8 cellular contexts compared by ENCODE assay signal in the genomic region with DNA sequence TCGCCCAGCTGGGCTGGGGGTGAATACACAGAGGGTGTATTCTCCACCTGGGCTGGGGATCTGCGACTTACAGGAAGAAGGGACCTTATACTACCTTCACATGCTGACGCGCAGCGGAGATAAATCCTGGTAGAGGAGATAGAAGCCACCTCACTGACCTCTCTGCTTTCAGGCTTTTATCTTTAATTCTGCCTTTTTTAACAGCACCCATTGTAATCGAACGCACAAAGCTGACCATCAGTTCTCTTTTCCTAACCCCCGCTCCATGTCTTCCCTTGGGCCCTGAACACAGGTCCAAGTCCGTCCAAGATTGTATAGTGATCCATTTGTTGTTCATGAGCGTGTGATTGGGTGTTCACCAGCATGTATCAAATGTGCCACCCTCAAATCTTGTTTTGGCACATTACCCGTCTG. TPM values are rescaled to one million over a fixed set of nuclear protein-coding genes. Genes with fewer than 3 reads are reported as not detected.
DNase-seq lines count a peak whose midpoint lies in the region; ATAC-seq and TF ChIP-seq lines count a peak whose summit lies in the region.

No MANE protein-coding gene starts in this region.

- H2AFZ ChIP-seq in GM23248 = peak overlapping the region; percentile 75

- DNase-seq in GM23248 (no peak), WTC11 (ENCODE audit: low spot score) (no peak), foreskin keratinocyte (no peak), glomerular visceral epithelial cell (ENCODE audit: extremely low spot score) (no peak)
- no peak for DNase-seq in activated CD4-positive, alpha-beta T cell treated with anti-CD3 and anti-CD28 coated beads for 1 hour

- CTCF ChIA-PET in WTC11 (lab: Charles Lee) = interaction anchor here (0.9 kb wide), 1 partner anchor 48 kb away, joined by 4 read pairs; no protein-coding TSS in a partner anchor

- peaks cover 27% of the 10 kb centered on the region for H3K4me1 Mint-ChIP-seq in WTC11

- no peaks in the 10 kb centered on the region for H3K9me3 Mint-ChIP-seq in WTC11

- H3K27ac ChIP-seq in GM23248 (peak overlapping the region; percentile 72), foreskin keratinocyte (peak overlapping the region; percentile 30)

- peak overlapping the region; percentile 48 for H3K4me2 ChIP-seq in GM23248 (ENCODE audit: unreplicated experiment)
- H3K4me2 ChIP-seq in skeletal muscle satellite cell (ENCODE audit: low read length) = peak overlapping the region; percentile 72

- H3K36me3 ChIP-seq in GM23248 (ENCODE audit: low read depth) (no peaks in the 10 kb centered on the region), skeletal muscle satellite cell (ENCODE audit: insufficient read depth, low read length) (peaks cover 23% of the 10 kb centered on the region)

- H3K79me2 ChIP-seq in GM23248 (ENCODE audit: insufficient read depth) = peaks cover 42% of the 10 kb centered on the region

- H3K36me3 Mint-ChIP-seq in WTC11 = peaks cover 5% of the 10 kb centered on the region

- H3K4me1 ChIP-seq in GM23248 (ENCODE audit: insufficient read depth) (peaks cover 21% of the 10 kb centered on the region), foreskin keratinocyte (peaks cover 7% of the 10 kb centered on the region), skeletal muscle satellite cell (ENCODE audit: control insufficient read depth, insufficient read depth, low read length) (peaks cover 26% of the 10 kb centered on the region)

- H3K9ac ChIP-seq in GM23248 (peak overlapping the region; percentile 54), skeletal muscle satellite cell (ENCODE audit: low read depth, low read length) (peak overlapping the region; percentile 48)

- H3K27ac Mint-ChIP-seq in WTC11 = peak overlapping the region; percentile 98

- H3K27me3 Mint-ChIP-seq in WTC11 (ENCODE audit: low read depth) = no peaks in the 10 kb centered on the region

- WGBS in GM23248 (ENCODE audit: low coverage in 1 of 2, low lambda C conversion rate in 2 of 2, missing lambda C conversion rate in 2 of 2), 2 experiments = 82 to 83% methylated on average over 11 of the region's 11 CpGs

- no peaks in the 10 kb centered on the region for H4K20me1 ChIP-seq in GM23248 (ENCODE audit: insufficient read depth)

- in situ Hi-C loops in GM23248 (cut with MboI) = no loop called here

- POLR2A ChIA-PET in WTC11 (lab: Charles Lee) = no interaction called here

- H3K4me3 ChIP-seq in GM23248 (peak overlapping the region; percentile 52), skeletal muscle satellite cell (ENCODE audit: low read length) (peak overlapping the region; percentile 59)

- H3K9me3 ChIP-seq in GM23248 (ENCODE audit: low read depth) (no peaks in the 10 kb centered on the region), skeletal muscle satellite cell (replicated peaks; ENCODE audit: low read length) (no peaks in the 10 kb centered on the region)

- no peaks in the 10 kb centered on the region for H3K9me2 ChIP-seq in GM23248 (ENCODE audit: insufficient read depth)

- TF ChIP-seq CTCF in WTC11 (IDR thresholded peaks at IDR 0.05) (no peak), foreskin keratinocyte (conservative IDR thresholded peaks at IDR 0.05) (no peak)

- H3K27me3 ChIP-seq in GM23248 (replicated peaks; ENCODE audit: insufficient read depth) (no peaks in the 10 kb centered on the region), foreskin keratinocyte (no peaks in the 10 kb centered on the region), skeletal muscle satellite cell (ENCODE audit: control insufficient read depth, insufficient read depth, low read length) (no peaks in the 10 kb centered on the region)

- ATAC-seq in WTC11 = no peak
- no peak for ATAC-seq in foreskin keratinocyte
- no peak for ATAC-seq in HG03432 (IDR thresholded peaks at IDR 0.05; ENCODE audit: unreplicated experiment)
- ATAC-seq in GM21526 (IDR thresholded peaks at IDR 0.05; ENCODE audit: low FRiP score, unreplicated experiment) = no peak

- H3K4me3 Mint-ChIP-seq in WTC11 = peak overlapping the region; percentile 95

- H3F3A ChIP-seq in GM23248 (ENCODE audit: insufficient read depth) = peaks cover 11% of the 10 kb centered on the region

TF ChIP-seq in WTC11, 78 proteins besides CTCF, POLR2A, EP300 and RAD21:
- no peak for TF ChIP-seq CREM (CRISPR knock-in tag; IDR thresholded peaks at IDR 0.05)
- 0 out of 2 replicates have a peak, but pooled peaks have one; percentile 51 for TF ChIP-seq NFE2L1 (CRISPR knock-in tag; IDR thresholded peaks at IDR 0.05)
- TF ChIP-seq FOXK1 (CRISPR knock-in tag; IDR thresholded peaks at IDR 0.05) = no peak
- TF ChIP-seq ESRRA (CRISPR knock-in tag; IDR thresholded peaks at IDR 0.05; ENCODE audit: borderline replicate concordance) = no peak

RNA-seq across cellular contexts. Expression of a gene that starts 0.7 kb away (rescaled TPM):
- total RNA-seq in GM23248 (2014; rRNA removed; shearing (Covaris generic)) = 122 and 132 TPM in 2 replicates
- 142 and 145 TPM in 2 replicates for polyA plus RNA-seq in GM23248 (2016; fragmentation: Nextera tagmentation; extraction: Ambion mirVana)
- total RNA-seq in WTC11 (2021) = 79.4 to 84.3 TPM (median 80.4 TPM) in 3 replicates
- 140 and 151 TPM in 2 replicates for total RNA-seq in foreskin keratinocyte
- polyA plus RNA-seq in foreskin keratinocyte = 207 and 209 TPM in 2 replicates
- 115 and 174 TPM in 2 replicates for total RNA-seq in skeletal muscle satellite cell (2012; rRNA removed)

RNA-seq across cellular contexts. Expression of a gene that starts 2.0 kb away (rescaled TPM):
- not detected in 2 replicates for total RNA-seq in GM23248 (2014; rRNA removed; shearing (Covaris generic))
- not detected in 2 replicates for polyA plus RNA-seq in GM23248 (2016; fragmentation: Nextera tagmentation; extraction: Ambion mirVana)
- total RNA-seq in WTC11 (2021) = not detected in 3 replicates
- not detected in 2 replicates for total RNA-seq in foreskin keratinocyte
- polyA plus RNA-seq in foreskin keratinocyte = not detected in 2 replicates
- under 0.01 TPM in 1 of 2 replicates, not detected in the other for total RNA-seq in skeletal muscle satellite cell (2012; rRNA removed)

RNA-seq across cellular contexts. Expression of a gene that starts 8.7 kb away (rescaled TPM):
- total RNA-seq in GM23248 (2014; rRNA removed; shearing (Covaris generic)) = 38.7 TPM in 2 replicates
- polyA plus RNA-seq in GM23248 (2016; fragmentation: Nextera tagmentation; extraction: Ambion mirVana) (57.5 and 62.4 TPM in 2 replicates), foreskin keratinocyte (105 and 120 TPM in 2 replicates)
- total RNA-seq in WTC11 (2021) (60.2 to 75.4 TPM (median 66.1 TPM) in 3 replicates), foreskin keratinocyte (82.7 and 93.2 TPM in 2 replicates)
- total RNA-seq in skeletal muscle satellite cell (2012; rRNA removed) = 26.6 and 34.0 TPM in 2 replicates

RNA-seq across cellular contexts. Expression of a gene that starts 23.1 kb away (rescaled TPM):
- 7.1 and 7.8 TPM in 2 replicates for total RNA-seq in GM23248 (2014; rRNA removed; shearing (Covaris generic))
- polyA plus RNA-seq in GM23248 (2016; fragmentation: Nextera tagmentation; extraction: Ambion mirVana) = 7.5 and 9.4 TPM in 2 replicates
- total RNA-seq in WTC11 (2021) = 5.3 to 5.6 TPM (median 5.3 TPM) in 3 replicates
- total RNA-seq in foreskin keratinocyte = 6.3 and 6.4 TPM in 2 replicates
- polyA plus RNA-seq in foreskin keratinocyte = 6.4 and 8.0 TPM in 2 replicates
- 3.0 and 6.1 TPM in 2 replicates for total RNA-seq in skeletal muscle satellite cell (2012; rRNA removed)

RNA-seq across cellular contexts. Expression of a gene that starts 23.4 kb away (rescaled TPM):
- 124 and 149 TPM in 2 replicates for total RNA-seq in GM23248 (2014; rRNA removed; shearing (Covaris generic))
- 48.7 and 51.5 TPM in 2 replicates for polyA plus RNA-seq in GM23248 (2016; fragmentation: Nextera tagmentation; extraction: Ambion mirVana)
- 117 to 147 TPM (median 118 TPM) in 3 replicates for total RNA-seq in WTC11 (2021)
- total RNA-seq in foreskin keratinocyte = 97.7 and 101 TPM in 2 replicates
- polyA plus RNA-seq in foreskin keratinocyte = 58.6 and 59.2 TPM in 2 replicates
- total RNA-seq in skeletal muscle satellite cell (2012; rRNA removed) = 77.3 and 92.8 TPM in 2 replicates
